Comparison of ENCODE assay signal across 8 cellular contexts in genomic region chr2:61853086-61853847, GRCh38. TPM values are rescaled to one million over a fixed set of nuclear protein-coding genes. Genes with fewer than 3 reads are reported as not detected.
DNase-seq lines count a peak whose midpoint lies in the region; ATAC-seq and TF ChIP-seq lines count a peak whose summit lies in the region.

No MANE protein-coding gene starts in this region.

- H3K27me3 Mint-ChIP-seq in endodermal cell (ENCODE audit: insufficient read depth) (peaks cover 1% of the 10 kb centered on the region), mesothelial cell of epicardium (ENCODE audit: low read depth) (no peaks in the 10 kb centered on the region)

- H3K27me3 ChIP-seq in endodermal cell (ENCODE audit: control insufficient read depth, insufficient read depth, low read length, poor library complexity, severe bottlenecking): no peaks in the 10 kb centered on the region

- peak overlapping the region; percentile 26 for H3K9ac ChIP-seq in endodermal cell (ENCODE audit: extremely low read depth, low read length, poor library complexity, severe bottlenecking)

- H3K4me1 ChIP-seq in endodermal cell (ENCODE audit: control insufficient read depth, insufficient read depth, low read length): no peaks in the 10 kb centered on the region
- H3K4me1 ChIP-seq in urinary bladder (ENCODE audit: insufficient read depth): no peaks in the 10 kb centered on the region

- H3K27ac Mint-ChIP-seq in endodermal cell: peak overlapping the region; percentile 97
- peak overlapping the region; percentile 91 for H3K27ac Mint-ChIP-seq in mesothelial cell of epicardium

- H3K4me1 Mint-ChIP-seq in endodermal cell: peaks cover 14% of the 10 kb centered on the region
- peaks cover 13% of the 10 kb centered on the region for H3K4me1 Mint-ChIP-seq in mesothelial cell of epicardium

- no peaks in the 10 kb centered on the region for H3K9me3 ChIP-seq in endodermal cell (ENCODE audit: control insufficient read depth, low read length)

- H3K9me3 Mint-ChIP-seq in endodermal cell (no peaks in the 10 kb centered on the region), mesothelial cell of epicardium (no peaks in the 10 kb centered on the region)

- peak; percentile 27 to 37 for ATAC-seq in activated CD4-positive, CD25-positive, alpha-beta regulatory T cell treated with anti-CD3 and anti-CD28 coated beads, Interleukin-2, amount 50 U/mL, for 24 hours
- ATAC-seq in GM21526 (IDR thresholded peaks at IDR 0.05; ENCODE audit: low FRiP score, unreplicated experiment): peak; percentile 59

- peak overlapping the region; percentile 22 for H3K27ac ChIP-seq in endodermal cell (ENCODE audit: low read depth, low read length)
- peak overlapping the region; percentile 85 for H3K27ac ChIP-seq in urinary bladder (ENCODE audit: low read depth)

- H3K36me3 Mint-ChIP-seq in endodermal cell (ENCODE audit: low read depth): no peaks in the 10 kb centered on the region
- no peaks in the 10 kb centered on the region for H3K36me3 Mint-ChIP-seq in mesothelial cell of epicardium

- TF ChIP-seq CTCF in endodermal cell (conservative IDR thresholded peaks at IDR 0.05) (no peak), mesothelial cell of epicardium (IDR thresholded peaks at IDR 0.05; ENCODE audit: unreplicated experiment) (no peak)

- H3K36me3 ChIP-seq in endodermal cell (ENCODE audit: control insufficient read depth, insufficient read depth, low read length) (no peaks in the 10 kb centered on the region), urinary bladder (ENCODE audit: insufficient read depth) (no peaks in the 10 kb centered on the region)

- no peak for DNase-seq in activated CD4-positive, CD25-positive, alpha-beta regulatory T cell treated with anti-CD3 and anti-CD28 coated beads, Interleukin-2, amount 50 U/mL, for 72 hours
- DNase-seq in HS-5 (ENCODE audit: low read depth) (peak; percentile 38), SHP77 treated with DMSO at 0.1 percent for 48 hours (lab: John Stamatoyannopoulos, UW) (peak; percentile 71), endodermal cell (no peak), mesothelial cell of epicardium (ENCODE audit: low spot score in 2 of 2, unreplicated experiment in 2 of 2) (no peak)

- peak overlapping the region; percentile 98 for H3K4me3 ChIP-seq in endodermal cell (ENCODE audit: low read length)
- H3K4me3 ChIP-seq in urinary bladder (ENCODE audit: low read depth, low read length): peak overlapping the region; percentile 60

- H3K4me3 Mint-ChIP-seq in endodermal cell (peak overlapping the region; percentile 81), mesothelial cell of epicardium (peak overlapping the region; percentile 93)

- 47 to 52% methylated on average over 11 to 26 of the region's 26 CpGs for WGBS in endodermal cell (ENCODE audit: insufficient coverage in 1 of 2, insufficient read length in 1 of 2), 2 experiments
- 14% methylated on average over 26 of the region's 26 CpGs for WGBS in urinary bladder

RNA-seq across cellular contexts. Expression of gene FAM161A, which starts 0.6 kb away (rescaled TPM):
- total RNA-seq in endodermal cell: 10 to 100 TPM; 15.1 to 19.0 TPM
- polyA plus RNA-seq in endodermal cell (2013, experiment 1 of 2): 8.7 TPM
- polyA plus RNA-seq in endodermal cell (2013, experiment 2 of 2): 11.9 TPM
- total RNA-seq in mesothelial cell of epicardium: 9.3 to 10.8 TPM (median 9.5 TPM) in 3 replicates
- 15.3 TPM for total RNA-seq in urinary bladder
- polyA plus RNA-seq in urinary bladder: 2.4 TPM

RNA-seq across cellular contexts. Expression of gene CCT4, which starts 35.2 kb away (rescaled TPM):
- total RNA-seq in endodermal cell (100 to 1,000 TPM; 259 to 315 TPM), mesothelial cell of epicardium (153 to 162 TPM (median 161 TPM) in 3 replicates), urinary bladder (122 TPM)
- 229 TPM for polyA plus RNA-seq in endodermal cell (2013, experiment 1 of 2)
- 214 TPM for polyA plus RNA-seq in endodermal cell (2013, experiment 2 of 2)
- 92.5 TPM for polyA plus RNA-seq in urinary bladder

RNA-seq across cellular contexts. Expression of gene COMMD1, which starts 52.2 kb away (rescaled TPM):
- total RNA-seq in endodermal cell (10 to 100 TPM; 27.8 to 28.4 TPM), mesothelial cell of epicardium (36.1 to 40.3 TPM (median 37.9 TPM) in 3 replicates), urinary bladder (49.1 TPM)
- polyA plus RNA-seq in endodermal cell (2013, experiment 1 of 2): 37.4 TPM
- 39.8 TPM for polyA plus RNA-seq in endodermal cell (2013, experiment 2 of 2)
- polyA plus RNA-seq in urinary bladder: 43.2 TPM

Comparison
In these comparisons a context has a peak if more than half of its experiments do, and no peak if none do; other contexts are left out.
1. DNase-seq: peak in HS-5 (single experiment) and SHP77 treated with DMSO at 0.1 percent for 48 hours (single experiment); none in activated CD4-positive, CD25-positive, alpha-beta regulatory T cell treated with anti-CD3 and anti-CD28 coated beads, Interleukin-2, amount 50 U/mL, for 72 hours (single experiment), endodermal cell (single experiment) and mesothelial cell of epicardium (0 of 2).